Comparison of ENCODE assay signal across 1 cellular context in the genomic region with DNA sequence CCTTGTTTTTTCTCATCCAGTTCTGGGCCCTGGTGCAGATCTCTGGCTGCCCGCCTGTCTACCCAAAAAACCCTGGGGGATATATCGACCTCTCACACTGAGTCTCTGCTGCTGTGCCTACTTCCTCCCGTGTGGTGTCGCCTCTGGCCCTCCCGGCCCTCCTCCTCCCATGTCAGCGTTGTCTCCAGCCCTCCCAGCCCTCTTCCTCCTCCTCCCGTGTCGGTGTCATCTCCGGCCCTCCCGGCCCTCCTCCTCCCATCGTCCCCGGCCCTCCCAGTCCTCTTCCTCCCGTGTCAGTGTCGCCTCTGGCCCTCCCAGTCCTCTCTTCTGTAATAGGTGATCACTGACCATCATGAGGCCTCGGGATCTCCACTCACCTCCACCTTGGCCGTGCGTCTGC.
TF ChIP-seq lines count a peak whose summit lies in the region.

No MANE protein-coding gene starts in this region.

TF ChIP-seq in GM23338, 12 proteins besides CTCF, POLR2A, EP300 and RAD21 (continued from another document):
- TF ChIP-seq, protein P1, sequence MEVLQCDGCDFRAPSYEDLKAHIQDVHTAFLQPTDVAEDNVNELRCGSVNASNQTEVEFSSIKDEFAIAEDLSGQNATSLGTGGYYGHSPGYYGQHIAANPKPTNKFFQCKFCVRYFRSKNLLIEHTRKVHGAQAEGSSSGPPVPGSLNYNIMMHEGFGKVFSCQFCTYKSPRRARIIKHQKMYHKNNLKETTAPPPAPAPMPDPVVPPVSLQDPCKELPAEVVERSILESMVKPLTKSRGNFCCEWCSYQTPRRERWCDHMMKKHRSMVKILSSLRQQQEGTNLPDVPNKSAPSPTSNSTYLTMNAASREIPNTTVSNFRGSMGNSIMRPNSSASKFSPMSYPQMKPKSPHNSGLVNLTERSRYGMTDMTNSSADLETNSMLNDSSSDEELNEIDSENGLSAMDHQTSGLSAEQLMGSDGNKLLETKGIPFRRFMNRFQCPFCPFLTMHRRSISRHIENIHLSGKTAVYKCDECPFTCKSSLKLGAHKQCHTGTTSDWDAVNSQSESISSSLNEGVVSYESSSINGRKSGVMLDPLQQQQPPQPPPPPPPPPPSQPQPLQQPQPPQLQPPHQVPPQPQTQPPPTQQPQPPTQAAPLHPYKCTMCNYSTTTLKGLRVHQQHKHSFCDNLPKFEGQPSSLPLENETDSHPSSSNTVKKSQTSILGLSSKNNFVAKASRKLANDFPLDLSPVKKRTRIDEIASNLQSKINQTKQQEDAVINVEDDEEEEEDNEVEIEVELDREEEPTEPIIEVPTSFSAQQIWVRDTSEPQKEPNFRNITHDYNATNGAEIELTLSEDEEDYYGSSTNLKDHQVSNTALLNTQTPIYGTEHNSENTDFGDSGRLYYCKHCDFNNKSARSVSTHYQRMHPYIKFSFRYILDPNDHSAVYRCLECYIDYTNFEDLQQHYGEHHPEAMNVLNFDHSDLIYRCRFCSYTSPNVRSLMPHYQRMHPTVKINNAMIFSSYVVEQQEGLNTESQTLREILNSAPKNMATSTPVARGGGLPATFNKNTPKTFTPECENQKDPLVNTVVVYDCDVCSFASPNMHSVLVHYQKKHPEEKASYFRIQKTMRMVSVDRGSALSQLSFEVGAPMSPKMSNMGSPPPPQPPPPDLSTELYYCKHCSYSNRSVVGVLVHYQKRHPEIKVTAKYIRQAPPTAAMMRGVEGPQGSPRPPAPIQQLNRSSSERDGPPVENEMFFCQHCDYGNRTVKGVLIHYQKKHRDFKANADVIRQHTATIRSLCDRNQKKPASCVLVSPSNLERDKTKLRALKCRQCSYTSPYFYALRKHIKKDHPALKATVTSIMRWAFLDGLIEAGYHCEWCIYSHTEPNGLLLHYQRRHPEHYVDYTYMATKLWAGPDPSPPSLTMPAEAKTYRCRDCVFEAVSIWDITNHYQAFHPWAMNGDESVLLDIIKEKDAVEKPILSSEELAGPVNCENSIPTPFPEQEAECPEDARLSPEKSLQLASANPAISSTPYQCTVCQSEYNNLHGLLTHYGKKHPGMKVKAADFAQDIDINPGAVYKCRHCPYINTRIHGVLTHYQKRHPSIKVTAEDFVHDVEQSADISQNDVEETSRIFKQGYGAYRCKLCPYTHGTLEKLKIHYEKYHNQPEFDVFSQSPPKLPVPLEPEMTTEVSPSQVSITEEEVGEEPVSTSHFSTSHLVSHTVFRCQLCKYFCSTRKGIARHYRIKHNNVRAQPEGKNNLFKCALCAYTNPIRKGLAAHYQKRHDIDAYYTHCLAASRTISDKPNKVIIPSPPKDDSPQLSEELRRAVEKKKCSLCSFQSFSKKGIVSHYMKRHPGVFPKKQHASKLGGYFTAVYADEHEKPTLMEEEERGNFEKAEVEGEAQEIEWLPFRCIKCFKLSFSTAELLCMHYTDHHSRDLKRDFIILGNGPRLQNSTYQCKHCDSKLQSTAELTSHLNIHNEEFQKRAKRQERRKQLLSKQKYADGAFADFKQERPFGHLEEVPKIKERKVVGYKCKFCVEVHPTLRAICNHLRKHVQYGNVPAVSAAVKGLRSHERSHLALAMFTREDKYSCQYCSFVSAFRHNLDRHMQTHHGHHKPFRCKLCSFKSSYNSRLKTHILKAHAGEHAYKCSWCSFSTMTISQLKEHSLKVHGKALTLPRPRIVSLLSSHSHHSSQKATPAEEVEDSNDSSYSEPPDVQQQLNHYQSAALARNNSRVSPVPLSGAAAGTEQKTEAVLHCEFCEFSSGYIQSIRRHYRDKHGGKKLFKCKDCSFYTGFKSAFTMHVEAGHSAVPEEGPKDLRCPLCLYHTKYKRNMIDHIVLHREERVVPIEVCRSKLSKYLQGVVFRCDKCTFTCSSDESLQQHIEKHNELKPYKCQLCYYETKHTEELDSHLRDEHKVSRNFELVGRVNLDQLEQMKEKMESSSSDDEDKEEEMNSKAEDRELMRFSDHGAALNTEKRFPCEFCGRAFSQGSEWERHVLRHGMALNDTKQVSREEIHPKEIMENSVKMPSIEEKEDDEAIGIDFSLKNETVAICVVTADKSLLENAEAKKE (CRISPR knock-in tag; IDR thresholded peaks at IDR 0.05), result no peak
- no peak for TF ChIP-seq CREB1 (CRISPR knock-in tag; IDR thresholded peaks at IDR 0.05; ENCODE audit: low read depth)
- TF ChIP-seq NANOG (IDR thresholded peaks at IDR 0.05; ENCODE audit: borderline replicate concordance), result no peak
- TF ChIP-seq ZNF114 (CRISPR knock-in tag; IDR thresholded peaks at IDR 0.05), result no peak
- no peak for TF ChIP-seq POLR2AphosphoS5 (IDR thresholded peaks at IDR 0.05; ENCODE audit: low read depth)
- TF ChIP-seq, protein P2, sequence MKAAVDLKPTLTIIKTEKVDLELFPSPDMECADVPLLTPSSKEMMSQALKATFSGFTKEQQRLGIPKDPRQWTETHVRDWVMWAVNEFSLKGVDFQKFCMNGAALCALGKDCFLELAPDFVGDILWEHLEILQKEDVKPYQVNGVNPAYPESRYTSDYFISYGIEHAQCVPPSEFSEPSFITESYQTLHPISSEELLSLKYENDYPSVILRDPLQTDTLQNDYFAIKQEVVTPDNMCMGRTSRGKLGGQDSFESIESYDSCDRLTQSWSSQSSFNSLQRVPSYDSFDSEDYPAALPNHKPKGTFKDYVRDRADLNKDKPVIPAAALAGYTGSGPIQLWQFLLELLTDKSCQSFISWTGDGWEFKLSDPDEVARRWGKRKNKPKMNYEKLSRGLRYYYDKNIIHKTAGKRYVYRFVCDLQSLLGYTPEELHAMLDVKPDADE (IDR thresholded peaks at IDR 0.05), result no peak
TF ChIP-seq in GM23338: peak in this region for 0.
